ENCODE assay signal across 8 cellular contexts in the genomic region with DNA sequence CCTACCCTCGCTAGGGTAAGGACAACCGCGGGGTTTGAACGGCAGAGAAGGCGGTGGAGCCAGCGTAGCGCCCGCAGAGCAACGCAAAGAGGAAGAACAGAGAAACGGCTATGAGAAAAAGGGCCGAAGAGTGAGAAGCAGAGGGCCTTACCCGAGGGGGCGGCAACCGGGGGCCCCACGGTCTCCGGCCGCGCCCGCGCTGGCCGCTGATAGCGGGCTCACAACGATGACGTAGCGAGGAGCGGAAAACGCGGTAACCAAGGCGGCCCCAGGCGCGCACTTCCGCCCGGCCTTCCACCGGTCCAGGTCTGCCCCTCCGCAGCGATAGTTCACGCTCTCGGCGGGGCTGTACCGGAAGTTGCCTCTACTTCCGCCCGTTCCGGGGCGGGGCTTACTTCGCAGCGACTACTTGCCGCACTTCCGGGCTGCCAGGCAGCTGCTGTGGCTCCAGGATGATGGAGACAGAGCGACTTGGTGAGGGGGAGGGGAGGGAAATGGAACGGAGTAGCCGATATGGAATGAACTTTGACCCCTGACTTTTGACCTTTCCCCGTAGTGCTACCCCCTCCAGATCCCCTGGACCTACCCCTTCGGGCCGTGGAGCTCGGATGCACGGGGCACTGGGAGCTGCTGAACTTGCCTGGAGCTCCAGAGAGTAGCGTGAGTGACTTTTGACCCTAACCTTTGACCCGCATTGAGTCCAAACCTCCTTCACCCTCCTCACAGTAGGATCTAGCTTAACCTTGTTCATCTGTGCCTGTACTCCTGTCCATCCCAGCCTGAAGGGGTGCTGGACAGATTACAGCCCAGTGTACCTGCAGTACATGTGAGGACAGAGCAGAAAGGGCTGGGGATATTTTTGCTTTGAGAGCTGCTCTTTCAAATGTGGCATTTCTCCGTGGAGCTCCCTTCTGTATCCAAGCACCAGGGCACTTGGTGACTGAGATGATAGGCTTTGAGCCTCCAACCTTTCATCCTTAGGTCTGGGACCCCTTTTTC. TPM values are rescaled to one million over a fixed set of nuclear protein-coding genes. Genes with fewer than 3 reads are reported as not detected.
DNase-seq lines count a peak whose midpoint lies in the region; ATAC-seq lines count a peak whose summit lies in the region.

A gene with protein sequence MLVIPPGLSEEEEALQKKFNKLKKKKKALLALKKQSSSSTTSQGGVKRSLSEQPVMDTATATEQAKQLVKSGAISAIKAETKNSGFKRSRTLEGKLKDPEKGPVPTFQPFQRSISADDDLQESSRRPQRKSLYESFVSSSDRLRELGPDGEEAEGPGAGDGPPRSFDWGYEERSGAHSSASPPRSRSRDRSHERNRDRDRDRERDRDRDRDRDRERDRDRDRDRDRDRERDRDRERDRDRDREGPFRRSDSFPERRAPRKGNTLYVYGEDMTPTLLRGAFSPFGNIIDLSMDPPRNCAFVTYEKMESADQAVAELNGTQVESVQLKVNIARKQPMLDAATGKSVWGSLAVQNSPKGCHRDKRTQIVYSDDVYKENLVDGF (minus strand): TSS at position 231 of the 999 bp plus-strand sequence. CDS start 525 bp downstream, outside the sequence.
A gene (plus strand): TSS at position 435 of the 999 bp plus-strand sequence. CDS start 18 bp downstream, at position 453.

- ATAC-seq in GM19328 (IDR thresholded peaks at IDR 0.05; ENCODE audit: unreplicated experiment) (peak; percentile 97), HG03520 (IDR thresholded peaks at IDR 0.05; ENCODE audit: unreplicated experiment) (peak; percentile 92)

- CTCF ChIA-PET in activated CD4-positive, alpha-beta T cell treated with anti-CD3 and anti-CD28 coated beads, Interleukin-2, amount 10 ng/mL, durations not matched to agents 7 days and 5 days (lab: Charles Lee), result interaction anchor here (0.6 to 1.8 kb wide), 5 partner anchors 11 to 50 kb away, joined by 3 to 19 read pairs (median 3); a partner anchor contains a TSS

- DNase-seq in NCI-H69 (lab: John Stamatoyannopoulos, UW) (peak; percentile 99), cortex of kidney (lab: John Stamatoyannopoulos, UW) (peak; percentile 62), left kidney (ENCODE audit: low read depth, low spot score) (peak; percentile 99)
- DNase-seq in activated CD4-positive, alpha-beta T cell treated with anti-CD3 and anti-CD28 coated beads, Interleukin-2, amount 10 ng/mL, durations not matched to agents 7 days and 5 days, result peak; percentile 99
- DNase-seq in stimulated activated CD4-positive, alpha-beta T cell treated with anti-CD3 and anti-CD28 coated beads, Interleukin-2, amount 100 ng/mL, for 24 hours, result peak; percentile 98

- peak within 1 kb of the TSS; percentile 91 for H3K4me3 Mint-ChIP-seq in activated CD4-positive, alpha-beta T cell treated with anti-CD3 and anti-CD28 coated beads, Interleukin-2, amount 10 ng/mL, durations not matched to agents 7 days and 5 days

- peaks cover 38% of the 10 kb centered on the region for H3K4me1 Mint-ChIP-seq in activated CD4-positive, alpha-beta T cell treated with anti-CD3 and anti-CD28 coated beads, Interleukin-2, amount 10 ng/mL, durations not matched to agents 7 days and 5 days

- H3K27ac ChIP-seq in BLaER1, result peak within 1 kb of the TSS; percentile 78

- H3K36me3 ChIP-seq in BLaER1, result peaks cover 77% of the 10 kb centered on the region

- H3K4me2 ChIP-seq in BLaER1, result peak within 1 kb of the TSS; percentile 97

- peaks cover 26% of the 10 kb centered on the region for H3K4me1 ChIP-seq in BLaER1

- no peaks in the 10 kb centered on the region for H3K9me3 Mint-ChIP-seq in activated CD4-positive, alpha-beta T cell treated with anti-CD3 and anti-CD28 coated beads, Interleukin-2, amount 10 ng/mL, durations not matched to agents 7 days and 5 days

- H3K27me3 Mint-ChIP-seq in activated CD4-positive, alpha-beta T cell treated with anti-CD3 and anti-CD28 coated beads, Interleukin-2, amount 10 ng/mL, durations not matched to agents 7 days and 5 days, result no peaks in the 10 kb centered on the region

- H3K4me3 ChIP-seq in BLaER1, result peak within 1 kb of the TSS; percentile 81

- H3K36me3 Mint-ChIP-seq in activated CD4-positive, alpha-beta T cell treated with anti-CD3 and anti-CD28 coated beads, Interleukin-2, amount 10 ng/mL, durations not matched to agents 7 days and 5 days (ENCODE audit: low read depth), result peaks cover 59% of the 10 kb centered on the region

- POLR2A ChIA-PET in activated CD4-positive, alpha-beta T cell treated with anti-CD3 and anti-CD28 coated beads, Interleukin-2, amount 10 ng/mL, durations not matched to agents 7 days and 5 days (lab: Charles Lee), result no interaction called here

- H3K27me3 ChIP-seq in BLaER1, result no peaks in the 10 kb centered on the region

- H3K9ac ChIP-seq in BLaER1, result peak within 1 kb of the TSS; percentile 87

- no peaks in the 10 kb centered on the region for H3K9me3 ChIP-seq in BLaER1

- no peaks in the 10 kb centered on the region for H4K20me1 ChIP-seq in BLaER1

- peak within 1 kb of the TSS; percentile 97 for H3K27ac Mint-ChIP-seq in activated CD4-positive, alpha-beta T cell treated with anti-CD3 and anti-CD28 coated beads, Interleukin-2, amount 10 ng/mL, durations not matched to agents 7 days and 5 days

RNA-seq across cellular contexts. Expression of the first gene that starts in this region (rescaled TPM):
- total RNA-seq in activated CD4-positive, alpha-beta T cell treated with anti-CD3 and anti-CD28 coated beads, Interleukin-2, amount 10 ng/mL, durations not matched to agents 7 days and 5 days, result 10 to 100 TPM; 65.2 to 72.3 TPM

RNA-seq across cellular contexts. Expression of the second gene that starts in this region (rescaled TPM):
- 100 to 1,000 TPM in 1 of 2 experiments, 10 to 100 TPM in 1; 88.0 to 101 TPM for total RNA-seq in activated CD4-positive, alpha-beta T cell treated with anti-CD3 and anti-CD28 coated beads, Interleukin-2, amount 10 ng/mL, durations not matched to agents 7 days and 5 days

Comparison
In these comparisons a context has a peak if more than half of its experiments do, and no peak if none do; other contexts are left out.
1. Peak in every context shown above with its lines: DNase-seq, ATAC-seq, H3K4me3 ChIP-seq and H3K27ac ChIP-seq.